9 cellular contexts compared by ENCODE assay signal in the genomic region with DNA sequence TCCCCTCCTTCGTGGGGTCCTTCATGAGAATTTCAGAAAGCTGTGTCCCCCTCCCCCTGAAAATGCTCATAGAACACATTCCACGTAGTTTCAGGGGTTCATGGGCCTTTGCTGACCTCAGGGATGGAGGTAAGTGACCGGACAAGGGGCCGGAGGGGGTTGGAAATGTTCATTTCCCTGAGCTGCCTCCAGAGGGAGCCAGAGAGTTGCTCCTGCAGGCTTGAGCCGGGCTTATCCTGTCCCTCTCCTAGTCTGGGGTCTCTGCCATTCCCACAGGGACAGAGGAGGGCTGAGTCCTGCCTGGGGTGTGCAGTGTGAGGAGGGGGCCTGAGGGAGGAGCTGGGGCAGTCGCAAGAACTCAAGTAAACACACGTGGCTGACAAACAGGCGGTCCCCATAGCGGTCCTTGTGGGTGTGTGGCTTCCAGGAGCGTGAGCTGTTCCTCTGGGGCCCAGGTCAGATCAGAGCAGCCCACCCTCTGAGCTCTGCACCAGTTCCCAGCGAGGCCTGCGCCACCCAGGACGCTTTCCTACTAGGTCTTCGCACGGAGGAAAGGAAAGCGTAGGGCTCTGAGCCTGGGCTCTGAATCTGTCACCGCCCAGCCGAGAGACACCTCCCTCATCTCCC.
DNase-seq lines count a peak whose midpoint lies in the region; ATAC-seq and TF ChIP-seq lines count a peak whose summit lies in the region.
"Had no signal": no experiment of that assay in that cellular context is flagged by ENCODE, and none has a peak within 500 bp of the region (broad histone marks: within the 10 kb centered on the region; RNA-seq: fewer than 3 reads in every experiment).

No MANE protein-coding gene starts in this region.

- TF ChIP-seq CTCF in fibroblast of pulmonary artery (IDR thresholded peaks at IDR 0.05; ENCODE audit: low read length, missing control alignments): peak; percentile 85
- TF ChIP-seq CTCF in retinal pigment epithelial cell (conservative IDR thresholded peaks at IDR 0.05; ENCODE audit: low read depth, low read length): peak; percentile 92

- DNase-seq in Right ventricle myocardium superior: no peak
- no peak for DNase-seq in left cardiac atrium
- DNase-seq in RKO (ENCODE audit: low spot score): peak; percentile 27
- DNase-seq in fibroblast of pulmonary artery (ENCODE audit: low read depth): peak; percentile 37
- no peak for DNase-seq in retinal pigment epithelial cell (ENCODE audit: low read depth)
- DNase-seq in COR-L47 (lab: John Stamatoyannopoulos, UW): no peak

- intact Hi-C loops in Right ventricle myocardium superior (cut with DNase I): loop anchor here (5.0 kb wide), 1 partner anchor 215 kb away; no protein-coding TSS in a partner anchor
- intact Hi-C loops in left cardiac atrium (cut with DNase I): loop anchor here in 1 of 2 donors (5.0 kb wide), 1 partner anchor 215 kb away; no protein-coding TSS in a partner anchor

- H3K4me3 ChIP-seq in fibroblast of pulmonary artery (replicated peaks; ENCODE audit: low read depth, low read length) (no peak overlapping the region), retinal pigment epithelial cell (ENCODE audit: low read length) (no peak overlapping the region)
- H3K4me3 ChIP-seq: skin epidermis had no signal

- ATAC-seq in Right ventricle myocardium superior (ENCODE audit: poor library complexity): peak; percentile 50
- ATAC-seq in left cardiac atrium: no peak
- no peak for ATAC-seq in HG03196 (IDR thresholded peaks at IDR 0.05; ENCODE audit: unreplicated experiment)
- no peak for ATAC-seq in HG02678 (IDR thresholded peaks at IDR 0.05; ENCODE audit: unreplicated experiment)

Comparison
In these comparisons a context has a peak if more than half of its experiments do, and no peak if none do; other contexts are left out.
1. DNase-seq: peak in RKO (single experiment) and fibroblast of pulmonary artery (single experiment); none in Right ventricle myocardium superior (single experiment), left cardiac atrium (single experiment), retinal pigment epithelial cell (single experiment) and COR-L47 (single experiment).